In the genomic region with DNA sequence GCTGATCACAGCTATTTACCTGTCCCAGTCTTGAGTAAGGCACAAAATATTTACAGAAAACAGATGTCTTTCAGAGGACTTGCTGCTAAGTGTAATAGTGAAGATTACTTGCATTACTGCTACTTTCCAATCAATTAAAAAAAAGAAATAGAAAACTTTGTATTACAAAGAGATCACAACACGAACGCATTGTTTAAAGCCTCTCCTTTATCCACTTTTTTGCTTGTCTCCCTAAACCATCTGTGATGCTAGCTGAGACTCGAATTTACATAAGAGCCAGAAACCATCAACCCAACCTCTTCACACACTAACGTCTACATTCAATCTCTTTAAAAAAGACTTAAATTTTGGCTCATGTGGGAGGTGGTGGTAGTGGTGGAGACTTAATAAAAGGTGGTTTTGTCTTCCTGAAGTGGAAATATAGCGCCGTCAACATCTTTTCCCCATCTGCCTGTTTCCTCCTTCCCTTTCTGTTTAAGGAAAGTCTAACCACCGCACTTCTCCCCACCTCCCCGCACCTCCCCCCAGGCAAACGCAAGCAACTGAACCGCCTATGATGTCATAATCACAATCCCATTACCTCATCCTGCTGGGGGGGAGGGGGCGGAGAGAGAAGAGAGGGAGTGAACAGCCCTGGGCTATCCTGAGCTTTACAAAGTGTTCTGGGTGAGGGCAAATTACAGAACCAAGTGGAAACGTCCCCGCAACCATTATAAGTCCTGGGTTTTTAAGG, we compare ENCODE assay signal across 8 cellular contexts. TPM values are rescaled to one million over a fixed set of nuclear protein-coding genes. Genes with fewer than 3 reads are reported as not detected.
DNase-seq lines count a peak whose midpoint lies in the region; ATAC-seq, FAIRE-seq and TF ChIP-seq lines count a peak whose summit lies in the region.

No MANE protein-coding gene starts in this region.

- peak; percentile 11 for ATAC-seq in GM19438 (IDR thresholded peaks at IDR 0.05; ENCODE audit: low read depth, unreplicated experiment)
- peak; percentile 13 for ATAC-seq in HG03460 (IDR thresholded peaks at IDR 0.05; ENCODE audit: unreplicated experiment)

- peak overlapping the region; percentile 99 for H3K27ac Mint-ChIP-seq in Calu3 (ENCODE audit: unreplicated experiment)

- H3K4me1 Mint-ChIP-seq in Calu3 (ENCODE audit: low read depth, unreplicated experiment), result peaks cover 10% of the 10 kb centered on the region

- H3K9me3 Mint-ChIP-seq in Calu3 (ENCODE audit: low read depth, unreplicated experiment), result no peaks in the 10 kb centered on the region

- CTCF ChIA-PET in Calu3 (lab: Charles Lee), result interaction anchor here (0.6 to 3.6 kb wide), 2 partner anchors 16 to 832 kb away, joined by 5 to 54 read pairs; partner anchors contain the start of gene KDM3B

- TF ChIP-seq CTCF in Calu3 (IDR thresholded peaks at IDR 0.05; ENCODE audit: unreplicated experiment) (no peak), keratinocyte (optimal IDR thresholded peaks at IDR 0.05 in 1 of 3, IDR thresholded peaks at IDR 0.05 in 1 of 3, conservative IDR thresholded peaks at IDR 0.05 in 1 of 3; ENCODE audit: extremely low read depth in 1 of 3, insufficient read depth in 2 of 3, low read length in 3 of 3) (no peak), GM13977 (IDR thresholded peaks at IDR 0.05; ENCODE audit: extremely low read depth, insufficient read depth, missing control alignments) (no peak)

- dilution Hi-C loops in keratinocyte (cut with MboI; ENCODE audit: extremely low pct_ligation_motif_present, low sequenced_read_pairs), result no loop called here

- FAIRE-seq in keratinocyte (lab: Jason Lieb, UNC), result no peak

- H3K4me1 ChIP-seq in keratinocyte (ENCODE audit: control insufficient read depth, extremely low read depth, insufficient read depth, low read length), result peaks cover 20% of the 10 kb centered on the region

- H3K9ac ChIP-seq in keratinocyte (ENCODE audit: control insufficient read depth, extremely low read depth, insufficient read depth, low read length), result peak overlapping the region; percentile 98

- intact Hi-C loops in Calu3 (cut with micrococcal nuclease; ENCODE audit: unreplicated experiment), result loop anchor here (5.0 kb wide), 1 partner anchor 115 kb away; no protein-coding TSS in a partner anchor

- peak overlapping the region; percentile 87 for H3K4me3 Mint-ChIP-seq in Calu3 (ENCODE audit: low read depth, unreplicated experiment)

- H3K27ac ChIP-seq in keratinocyte (ENCODE audit: control insufficient read depth, insufficient read depth, low read length), result peak overlapping the region; percentile 98

- DNase-seq in Calu3 (peak; percentile 80), RPMI8226 (peak; percentile 77), cerebellum (ENCODE audit: low spot score) (peak; percentile 87), keratinocyte (ENCODE audit: low read depth, low spot score) (no peak), smooth muscle cell of the brain vasculature (ENCODE audit: low read depth, low spot score) (peak; percentile 46), GM13977 (ENCODE audit: low spot score) (no peak)

- peak overlapping the region; percentile 75 for H3K4me2 ChIP-seq in keratinocyte (ENCODE audit: control insufficient read depth, extremely low read depth, insufficient read depth, low read depth, low read length)

- peaks cover 36% of the 10 kb centered on the region for H3K79me2 ChIP-seq in keratinocyte (ENCODE audit: control insufficient read depth, insufficient read depth, low read length)

- no peaks in the 10 kb centered on the region for H3K27me3 ChIP-seq in keratinocyte (ENCODE audit: control insufficient read depth, extremely low read depth, insufficient read depth, low read length)

- H3K36me3 ChIP-seq in keratinocyte (ENCODE audit: control insufficient read depth in 2 of 2, extremely low read depth in 1 of 2, insufficient read depth in 2 of 2, low read length in 2 of 2), result peaks cover 6 to 10% of the 10 kb centered on the region in 2 experiments

- H3K4me3 ChIP-seq in keratinocyte (ENCODE audit: control insufficient read depth in 2 of 3, extremely low read depth in 1 of 3, insufficient read depth in 2 of 3, low read depth in 1 of 3, low read length in 3 of 3), result peak overlapping the region; percentile 80 to 92 (median 92)

- no peaks in the 10 kb centered on the region for H3K9me3 ChIP-seq in keratinocyte (ENCODE audit: control insufficient read depth, low read depth, low read length)

- peak overlapping the region; percentile 99 for H2AFZ ChIP-seq in keratinocyte (ENCODE audit: control insufficient read depth, low read length)

- H4K20me1 ChIP-seq in keratinocyte (ENCODE audit: control insufficient read depth, extremely low read depth, insufficient read depth, low read length), result no peaks in the 10 kb centered on the region

- peaks cover 2% of the 10 kb centered on the region for H3K9me1 ChIP-seq in keratinocyte (ENCODE audit: control insufficient read depth, extremely low read depth, insufficient read depth, low read length)

- in situ Hi-C loops in GM13977 (cut with MboI; ENCODE audit: low pct_unique_long_range_greater_than_20kb, low sequenced_read_pairs, unreplicated experiment), result no loop called here

- H3K36me3 Mint-ChIP-seq in Calu3 (ENCODE audit: insufficient read depth, unreplicated experiment), result peaks cover 59% of the 10 kb centered on the region

- BruUV-seq in Calu3 (replicated peaks; lab: Mats Ljungman, UMichigan), result TSS peak; percentile 97

- no peaks in the 10 kb centered on the region for H3K27me3 Mint-ChIP-seq in Calu3 (ENCODE audit: unreplicated experiment)

RNA-seq across cellular contexts. Expression of gene FAM53C, which starts 0.9 kb away (rescaled TPM):
- total RNA-seq in Calu3 (2022), result 36.1 and 38.5 TPM in 2 replicates
- total RNA-seq in cerebellum, result 27.4 TPM
- 24.6 to 31.5 TPM (median 25.5 TPM) in 3 replicates for polyA plus RNA-seq in keratinocyte
- polyA plus RNA-seq in keratinocyte (2011; ENCODE audit: low read depth), result 10.8 TPM
- 24.5 and 28.4 TPM in 2 replicates for polyA plus RNA-seq in keratinocyte (2011; cell fraction: cytosol; rRNA removed)
- 34.3 and 35.0 TPM in 2 replicates for polyA plus RNA-seq in keratinocyte (2011; cell fraction: nucleus; rRNA removed)
- 17.4 and 25.6 TPM in 2 replicates for polyA plus RNA-seq in keratinocyte (2012; ENCODE audit: low replicate concordance)
- polyA minus RNA-seq in keratinocyte, result 33.6 to 39.1 TPM (median 38.3 TPM) in 3 replicates
- 46.8 TPM for polyA minus RNA-seq in keratinocyte (2011; cell fraction: cytosol; rRNA and poly(A)+ RNA removed)
- 20.5 and 25.0 TPM in 2 replicates for polyA minus RNA-seq in keratinocyte (2011; cell fraction: nucleus; rRNA and poly(A)+ RNA removed)

RNA-seq across cellular contexts. Expression of gene CDC25C, which starts 5.5 kb away (rescaled TPM):
- total RNA-seq in Calu3 (2022) (14.9 and 15.4 TPM in 2 replicates), cerebellum (5.1 TPM)
- polyA plus RNA-seq in keratinocyte, result 1.4 to 4.7 TPM (median 3.1 TPM) in 3 replicates
- 0.42 TPM for polyA plus RNA-seq in keratinocyte (2011; ENCODE audit: low read depth)
- 0.94 and 1.1 TPM in 2 replicates for polyA plus RNA-seq in keratinocyte (2011; cell fraction: cytosol; rRNA removed)
- polyA plus RNA-seq in keratinocyte (2011; cell fraction: nucleus; rRNA removed), result 1.2 and 1.3 TPM in 2 replicates
- polyA plus RNA-seq in keratinocyte (2012; ENCODE audit: low replicate concordance), result 0.25 and 1.8 TPM in 2 replicates
- polyA minus RNA-seq in keratinocyte, result 0.46 to 2.5 TPM (median 2.0 TPM) in 3 replicates
- not detected for polyA minus RNA-seq in keratinocyte (2011; cell fraction: cytosol; rRNA and poly(A)+ RNA removed)
- 0.32 and 1.2 TPM in 2 replicates for polyA minus RNA-seq in keratinocyte (2011; cell fraction: nucleus; rRNA and poly(A)+ RNA removed)

RNA-seq across cellular contexts. Expression of gene KDM3B, which starts 15.4 kb away (rescaled TPM):
- total RNA-seq in Calu3 (2022) (73.5 and 75.1 TPM in 2 replicates), cerebellum (84.8 TPM)
- polyA plus RNA-seq in keratinocyte, result 17.2 to 29.1 TPM (median 28.8 TPM) in 3 replicates
- 34.7 TPM for polyA plus RNA-seq in keratinocyte (2011; ENCODE audit: low read depth)
- polyA plus RNA-seq in keratinocyte (2011; cell fraction: cytosol; rRNA removed), result 18.5 and 24.3 TPM in 2 replicates
- polyA plus RNA-seq in keratinocyte (2011; cell fraction: nucleus; rRNA removed), result 53.3 and 57.2 TPM in 2 replicates
- 18.8 and 26.1 TPM in 2 replicates for polyA plus RNA-seq in keratinocyte (2012; ENCODE audit: low replicate concordance)
- polyA minus RNA-seq in keratinocyte, result 27.7 to 55.1 TPM (median 29.9 TPM) in 3 replicates
- polyA minus RNA-seq in keratinocyte (2011; cell fraction: cytosol; rRNA and poly(A)+ RNA removed), result 29.5 TPM
- 38.8 and 76.8 TPM in 2 replicates for polyA minus RNA-seq in keratinocyte (2011; cell fraction: nucleus; rRNA and poly(A)+ RNA removed)

Comparison
In these comparisons a context has a peak if more than half of its experiments do, and no peak if none do; other contexts are left out.
1. DNase-seq: peak in Calu3 (single experiment), RPMI8226 (single experiment), cerebellum (single experiment) and smooth muscle cell of the brain vasculature (single experiment); none in keratinocyte (single experiment) and GM13977 (single experiment).